In the genomic region with DNA sequence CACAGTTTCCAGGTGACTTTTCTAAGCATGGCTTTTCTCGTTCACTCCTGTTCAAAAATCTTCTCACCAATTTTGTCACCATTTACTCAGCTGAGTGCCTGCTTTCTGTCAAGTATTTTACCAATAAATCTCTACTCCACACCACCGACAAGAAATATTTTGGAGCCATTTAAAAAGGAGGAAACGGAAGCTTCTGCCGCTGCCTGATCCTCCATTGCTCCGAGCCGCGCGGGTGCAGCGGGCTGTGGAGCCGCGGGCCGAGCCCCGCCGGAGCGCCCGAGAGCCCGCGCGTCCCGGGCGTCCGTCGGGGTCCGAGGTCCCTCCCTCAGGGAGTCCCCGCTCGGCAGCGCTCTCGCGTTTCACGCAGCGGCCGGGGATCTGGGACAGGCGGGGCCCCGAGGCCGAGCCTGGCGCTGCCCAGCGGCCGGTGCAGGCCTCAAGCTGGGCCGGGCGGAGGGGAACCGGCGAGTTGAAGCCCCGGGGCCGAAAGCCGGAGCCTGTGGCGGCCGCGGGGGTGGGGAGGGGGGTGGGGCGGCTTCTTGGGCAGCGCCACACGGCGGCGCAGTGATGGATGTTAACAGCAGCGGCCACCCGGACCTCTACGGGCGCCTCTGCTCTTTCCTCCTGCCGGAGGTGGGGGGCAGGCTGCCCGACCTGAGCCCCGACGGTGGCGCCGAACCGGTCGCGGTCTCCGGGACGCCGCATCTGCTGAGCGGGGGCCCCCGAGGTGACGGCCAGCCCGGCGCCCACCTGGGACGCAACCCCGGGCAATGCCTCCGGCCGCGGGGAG, we compare ENCODE assay signal across 8 cellular contexts. TPM values are rescaled to one million over a fixed set of nuclear protein-coding genes. Genes with fewer than 3 reads are reported as not detected.
DNase-seq lines count a peak whose midpoint lies in the region; ATAC-seq and TF ChIP-seq lines count a peak whose summit lies in the region.

No MANE protein-coding gene starts in this region.

- peak overlapping the region; percentile 94 for H3K4me2 ChIP-seq in osteoblast (ENCODE audit: insufficient read depth, low read length)

- no peaks in the 10 kb centered on the region for H3K9me3 ChIP-seq in adrenal gland (replicated peaks in 1 of 3)
- H3K9me3 ChIP-seq in cardiac muscle cell (ENCODE audit: low read depth), result no peaks in the 10 kb centered on the region
- no peaks in the 10 kb centered on the region for H3K9me3 ChIP-seq in osteoblast (ENCODE audit: low read depth, low read length)

- in situ Hi-C loops in SK-MEL-5 (cut with HindIII; ENCODE audit: low pct_unique_long_range_greater_than_20kb, low sequenced_read_pairs), result loop anchor here (10.0 kb wide), 1 partner anchor 214 kb away; no protein-coding TSS in a partner anchor

- H3K27me3 ChIP-seq in adrenal gland, result no peaks in the 10 kb centered on the region
- H3K27me3 ChIP-seq in cardiac muscle cell, result peaks cover 9% of the 10 kb centered on the region
- no peaks in the 10 kb centered on the region for H3K27me3 ChIP-seq in osteoblast (ENCODE audit: insufficient read depth, low read length)

- TF ChIP-seq POLR2A in adrenal gland (IDR thresholded peaks at IDR 0.05), result peak in 1 of 2 donors; percentile 50

- peaks cover 60% of the 10 kb centered on the region for H3K79me2 ChIP-seq in osteoblast (ENCODE audit: insufficient read depth, low read length)

- H3K4me3 ChIP-seq in adrenal gland (peak overlapping the region in 3 of 4 donors; percentile 11 to 95 (median 61)), cardiac muscle cell (peak overlapping the region; percentile 69), osteoblast (ENCODE audit: insufficient read depth, low read length) (peak overlapping the region; percentile 84)

- ATAC-seq in HG03280 (IDR thresholded peaks at IDR 0.05; ENCODE audit: unreplicated experiment) (peak; percentile 13), HG03159 (IDR thresholded peaks at IDR 0.05; ENCODE audit: unreplicated experiment) (no peak), HG02973 (IDR thresholded peaks at IDR 0.05; ENCODE audit: unreplicated experiment) (no peak)

- H4K20me1 ChIP-seq in osteoblast (ENCODE audit: insufficient read depth, low read length), result peaks cover 18% of the 10 kb centered on the region

- WGBS in adrenal gland, 4 donors, result 0 to 3% (median 1%) methylated on average over 9 to 79 of the region's 79 CpGs

- H3K4me1 ChIP-seq in adrenal gland (replicated peaks in 1 of 2) (peaks cover 26 to 36% of the 10 kb centered on the region in 2 donors), cardiac muscle cell (ENCODE audit: low read depth) (peaks cover 9% of the 10 kb centered on the region), osteoblast (ENCODE audit: insufficient read depth, low read length) (peaks cover 34% of the 10 kb centered on the region)

- DNase-seq in GM03348 (ENCODE audit: low spot score) (peak; percentile 89), SK-MEL-5 (ENCODE audit: low read depth, low spot score) (peak; percentile 45), adrenal gland (peak; percentile 41 to 63 (median 56)), cardiac muscle cell (ENCODE audit: low read depth in 1 of 2, low spot score in 1 of 2) (peak; percentile 70 to 72), osteoblast (ENCODE audit: insufficient read length, low spot score, missing footprints) (peak; percentile 96)

- peak overlapping the region; percentile 85 for H2AFZ ChIP-seq in osteoblast (ENCODE audit: low read length)

- TF ChIP-seq CTCF in adrenal gland (IDR thresholded peaks at IDR 0.05) (peak in 1 of 6 experiments; percentile 35), cardiac muscle cell (IDR thresholded peaks at IDR 0.05; ENCODE audit: low read depth, low read length) (peak; percentile 35), osteoblast (IDR thresholded peaks at IDR 0.05; ENCODE audit: extremely low read depth, low read depth, low read length) (peak; percentile 17)

- intact Hi-C loops in adrenal gland (cut with DNase I), result no loop called here

- H3K36me3 ChIP-seq in adrenal gland (replicated peaks in 1 of 2), result no peaks in the 10 kb centered on the region
- no peaks in the 10 kb centered on the region for H3K36me3 ChIP-seq in cardiac muscle cell
- H3K36me3 ChIP-seq in osteoblast (ENCODE audit: insufficient read depth, low read length), result no peaks in the 10 kb centered on the region

- peak overlapping the region; percentile 55 to 97 (median 92) for H3K27ac ChIP-seq in adrenal gland
- peak overlapping the region; percentile 5 for H3K27ac ChIP-seq in cardiac muscle cell
- peak overlapping the region; percentile 78 for H3K27ac ChIP-seq in osteoblast (ENCODE audit: low read depth, low read length)

RNA-seq across cellular contexts. Expression of a gene that starts 1.1 kb away (rescaled TPM):
- 7.8 and 7.9 TPM in 2 replicates for total RNA-seq in SK-MEL-5 (2014; rRNA removed; shearing (Covaris generic))
- polyA plus RNA-seq in SK-MEL-5 (2015; cell fraction: cytosol; rRNA removed), result 42.1 and 54.0 TPM in 2 replicates
- polyA plus RNA-seq in SK-MEL-5 (2015; cell fraction: nucleus; rRNA removed), result 8.3 and 10.0 TPM in 2 replicates
- total RNA-seq in adrenal gland (100 to 1,000 TPM in 4 of 8 donors, 10 to 100 TPM in 4; 49.1 to 165 (median 112) TPM), cardiac muscle cell (15.3 and 31.2 TPM in 2 replicates), osteoblast (16.6 and 20.3 TPM in 2 replicates)
- polyA plus RNA-seq in adrenal gland (100 to 1,000 TPM in 1 of 3 donors, 10 to 100 TPM in 2; 53.3 to 142 (median 53.4) TPM), cardiac muscle cell (44.1 and 70.0 TPM in 2 replicates)

RNA-seq across cellular contexts. Expression of a gene that starts 43.1 kb away (rescaled TPM):
- 14.4 and 15.6 TPM in 2 replicates for total RNA-seq in SK-MEL-5 (2014; rRNA removed; shearing (Covaris generic))
- polyA plus RNA-seq in SK-MEL-5 (2015; cell fraction: cytosol; rRNA removed), result 11.0 and 16.2 TPM in 2 replicates
- 6.6 and 10.5 TPM in 2 replicates for polyA plus RNA-seq in SK-MEL-5 (2015; cell fraction: nucleus; rRNA removed)
- total RNA-seq in adrenal gland (1 to 10 TPM; 4.0 to 9.9 (median 7.2) TPM), cardiac muscle cell (6.4 and 6.9 TPM in 2 replicates), osteoblast (3.3 and 5.6 TPM in 2 replicates)
- polyA plus RNA-seq in adrenal gland (1 to 10 TPM in 1 of 3 donors, under 1 TPM in 2; 0.64 to 4.6 (median 0.67) TPM), cardiac muscle cell (4.5 and 5.0 TPM in 2 replicates)

RNA-seq across cellular contexts. Expression of a gene that starts 49.2 kb away (rescaled TPM):
- total RNA-seq in SK-MEL-5 (2014; rRNA removed; shearing (Covaris generic)), result not detected in 2 replicates
- not detected in 2 replicates for polyA plus RNA-seq in SK-MEL-5 (2015; cell fraction: cytosol; rRNA removed)
- polyA plus RNA-seq in SK-MEL-5 (2015; cell fraction: nucleus; rRNA removed), result not detected in 2 replicates
- total RNA-seq in adrenal gland (not detected), cardiac muscle cell (not detected in 2 replicates), osteoblast (not detected in 2 replicates)
- polyA plus RNA-seq in adrenal gland (under 1 TPM in 2 of 3 donors, not detected in 1; 0.17 to 0.40 TPM), cardiac muscle cell (0.35 TPM in 1 of 2 replicates, not detected in the other)

Comparison
In these comparisons a context has a peak if more than half of its experiments do, and no peak if none do; other contexts are left out.
1. DNase-seq: peak in every context shown above with its lines; median percentile 96 in osteoblast; 89 in GM03348; 71 in cardiac muscle cell; 56 in adrenal gland; 45 in SK-MEL-5.
2. H3K27ac ChIP-seq: peak in every context shown above with its lines; median percentile 92 in adrenal gland; 78 in osteoblast; 5 in cardiac muscle cell.